Comparison of ENCODE assay signal across 1 cellular context in genomic region chr16:16118337-16118736, GRCh38.
TF ChIP-seq lines count a peak whose summit lies in the region.

No MANE protein-coding gene starts in this region.

TF ChIP-seq in K562, 482 proteins besides CTCF, POLR2A, EP300 and RAD21 (continued from another document):
- TF ChIP-seq ZBTB5 (IDR thresholded peaks at IDR 0.05) (no peak), STAG1 (CRISPR knock-in tag; IDR thresholded peaks at IDR 0.05; ENCODE audit: borderline replicate concordance) (no peak), NCOA2 (IDR thresholded peaks at IDR 0.05; ENCODE audit: partially characterized antibody in 2 of 2) (no peak), MEIS2 (IDR thresholded peaks at IDR 0.05; ENCODE audit: partially characterized antibody) (no peak), ZBED1 (IDR thresholded peaks at IDR 0.05) (no peak), TSC22D4 (tag; IDR thresholded peaks at IDR 0.05) (no peak), XRCC3 (IDR thresholded peaks at IDR 0.05) (no peak), TCF7L2 (IDR thresholded peaks at IDR 0.05; ENCODE audit: low read depth, low read length) (no peak), TRIM25 (IDR thresholded peaks at IDR 0.05; ENCODE audit: borderline replicate concordance) (no peak), CREB5 (CRISPR knock-in tag; IDR thresholded peaks at IDR 0.05) (no peak), GMEB1 (CRISPR knock-in tag; IDR thresholded peaks at IDR 0.05) (no peak), CCAR2 (IDR thresholded peaks at IDR 0.05; ENCODE audit: low read depth, low read length) (no peak), POLR3A (IDR thresholded peaks at IDR 0.05; ENCODE audit: borderline replicate concordance, extremely low read depth, insufficient read depth, insufficient read length) (no peak), ZNF253 (CRISPR knock-in tag; conservative IDR thresholded peaks at IDR 0.05) (no peak), ZNF316 (IDR thresholded peaks at IDR 0.05) (no peak), KDM2B (CRISPR knock-in tag; IDR thresholded peaks at IDR 0.05) (no peak), ZNF699 (CRISPR knock-in tag; IDR thresholded peaks at IDR 0.05; ENCODE audit: insufficient replicate concordance) (no peak), RUNX1 (IDR thresholded peaks at IDR 0.05; ENCODE audit: low read depth) (no peak), GATA2 (CRISPR knock-in tag; IDR thresholded peaks at IDR 0.05) (0 out of 2 replicates have a peak, but pooled peaks have one; percentile 33), TAF7 (tag; IDR thresholded peaks at IDR 0.05) (no peak), HOXB6 (CRISPR knock-in tag; IDR thresholded peaks at IDR 0.05; ENCODE audit: borderline replicate concordance) (no peak), CSDE1 (IDR thresholded peaks at IDR 0.05) (no peak), ZNF764 (CRISPR knock-in tag; IDR thresholded peaks at IDR 0.05; ENCODE audit: low read depth) (no peak), POU5F1 (IDR thresholded peaks at IDR 0.05; ENCODE audit: borderline replicate concordance, low read depth, low read length, partially characterized antibody) (no peak), CEBPG (CRISPR knock-in tag; IDR thresholded peaks at IDR 0.05) (no peak), CEBPG (tag; conservative IDR thresholded peaks at IDR 0.05 in 1 of 2, IDR thresholded peaks at IDR 0.05 in 1 of 2) (no peak), CXXC5 (CRISPR knock-in tag; IDR thresholded peaks at IDR 0.05) (no peak)
TF ChIP-seq in K562: peak in this region for 10.
